26 cellular contexts compared by ENCODE assay signal in the genomic region with DNA sequence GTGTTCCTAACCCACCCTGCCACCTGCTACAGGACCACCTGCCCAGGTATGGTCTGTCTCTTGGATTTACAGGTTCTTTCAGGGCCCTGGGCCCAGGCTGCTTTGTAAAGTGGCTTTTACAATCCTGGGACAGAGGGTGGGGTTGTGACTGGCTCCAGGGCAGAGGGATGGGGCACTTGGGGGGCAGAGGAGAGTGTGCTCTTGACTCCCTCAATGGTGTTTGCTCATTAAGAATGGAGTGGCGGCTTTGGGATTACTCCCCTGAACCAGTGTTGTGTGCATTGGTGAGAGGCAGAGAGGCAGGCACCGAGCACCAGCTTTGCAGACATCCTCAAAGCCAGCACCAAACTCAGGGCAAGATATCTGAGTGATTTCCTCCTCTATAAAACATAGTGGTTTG. TPM values are rescaled to one million over a fixed set of nuclear protein-coding genes. Genes with fewer than 3 reads are reported as not detected.
"Had no signal": no experiment of that assay in that cellular context is flagged by ENCODE, and none has a peak within 500 bp of the region (broad histone marks: within the 10 kb centered on the region; RNA-seq: fewer than 3 reads in every experiment).

No MANE protein-coding gene starts in this region.

- H3K9me3 ChIP-seq: gastrocnemius medialis, heart right ventricle, left ventricle myocardium inferior, psoas muscle, sigmoid colon, stomach, thoracic aorta, uterus had no signal

- H3K36me3 Mint-ChIP-seq: naive B cell had no signal

- ATAC-seq: esophagus mucosa, gastrocnemius medialis, heart right ventricle, psoas muscle had no signal

- FAIRE-seq: islet of Langerhans had no signal

- H3K9me3 Mint-ChIP-seq: naive B cell, nephron had no signal

- H3K4me3 ChIP-seq: dorsolateral prefrontal cortex, gastrocnemius medialis, heart right ventricle, left ventricle myocardium inferior, lung, psoas muscle, sigmoid colon, skin epidermis, stomach, thoracic aorta, uterus had no signal

- DNase-seq: cortex of kidney; effector CD8-positive, alpha-beta T cell; gastrocnemius medialis; heart right ventricle; hypothalamus; left ventricle myocardium inferior; mesenchymal stem cell; naive B cell; psoas muscle; retina; sigmoid colon; stimulated activated CD4-positive, alpha-beta T cell treated with anti-CD3 and anti-CD28 coated beads, Interleukin-12 subunit alpha, Interleukin-12 subunit beta, amount 100 ng/mL, for 4 hours; stimulated activated naive CD4-positive, alpha-beta T cell; stomach; substantia nigra; trophoblast cell; uterus had no signal

- H3K27me3 ChIP-seq: gastrocnemius medialis, sigmoid colon, uterus had no signal

- H3K4me1 Mint-ChIP-seq: naive B cell, nephron had no signal

- H3K27ac Mint-ChIP-seq: nephron had no signal

- H3K27ac ChIP-seq: dorsolateral prefrontal cortex, gastrocnemius medialis, heart right ventricle, left ventricle myocardium inferior, parathyroid adenoma, psoas muscle, sigmoid colon, skin epidermis, stomach, thoracic aorta, uterus had no signal

- H3K36me3 ChIP-seq: gastrocnemius medialis, heart right ventricle, left ventricle myocardium inferior, sigmoid colon, thoracic aorta, uterus had no signal

- H3K4me1 ChIP-seq: gastrocnemius medialis, psoas muscle, sigmoid colon, uterus had no signal

- H3K4me3 Mint-ChIP-seq: naive B cell, nephron had no signal

RNA-seq across cellular contexts. Expression of a gene that starts 43.5 kb away (rescaled TPM):
- total RNA-seq: chondrocyte, left ventricle myocardium inferior, psoas muscle had no signal
- polyA plus RNA-seq: psoas muscle had no signal
